Comparison of ENCODE assay signal across 25 cellular contexts in the genomic region with DNA sequence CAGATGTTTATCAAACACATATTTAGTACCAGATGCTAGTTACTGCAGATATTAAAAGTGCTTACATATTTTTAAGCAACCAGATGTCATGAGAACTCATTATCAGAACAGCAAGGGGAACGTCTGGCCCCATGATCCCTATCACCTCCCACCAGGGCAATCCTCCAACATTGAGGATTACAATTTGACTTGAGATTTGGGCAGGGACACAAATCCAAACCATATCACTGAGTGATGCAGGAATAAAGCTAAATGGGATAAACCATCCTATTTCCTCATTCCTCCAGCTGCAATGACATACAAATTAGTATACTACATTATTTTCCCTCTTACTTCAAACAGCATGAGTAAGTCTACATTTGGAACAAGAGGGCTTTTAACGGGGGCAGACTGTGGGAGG. TPM values are rescaled to one million over a fixed set of nuclear protein-coding genes. Genes with fewer than 3 reads are reported as not detected.
"Had no signal": no experiment of that assay in that cellular context is flagged by ENCODE, and none has a peak within 500 bp of the region (broad histone marks: within the 10 kb centered on the region; RNA-seq: fewer than 3 reads in every experiment).

No MANE protein-coding gene starts in this region.

- H3K27me3 ChIP-seq: thyroid gland, vagina had no signal

- H3K27ac ChIP-seq: esophagus squamous epithelium, gastrocnemius medialis, lower lobe of right lung, prostate gland, right atrium auricular region, thyroid gland, vagina had no signal

- H3K9me3 Mint-ChIP-seq: nephron progenitor cell; stimulated activated naive CD8-positive, alpha-beta T cell treated with anti-CD3 and anti-CD28 coated beads, Interleukin-15, amount 100 ng/mL, for 72 hours had no signal

- ATAC-seq: effector memory CD8-positive, alpha-beta T cell; gastrocnemius medialis; left ventricle myocardium superior; lower lobe of right lung; naive thymus-derived CD8-positive, alpha-beta T cell; sciatic nerve; stimulated activated naive CD8-positive, alpha-beta T cell treated with anti-CD3 and anti-CD28 coated beads, Interleukin-15, amount 100 ng/mL, for 72 hours had no signal

- DNase-seq: cortex of kidney; effector memory CD8-positive, alpha-beta T cell; esophagus squamous epithelium; gastrocnemius medialis; head of caudate nucleus; left ventricle myocardium superior; lower lobe of right lung; naive thymus-derived CD8-positive, alpha-beta T cell; nephron progenitor cell; nucleus accumbens; stimulated activated CD4-positive, alpha-beta T cell treated with anti-CD3 and anti-CD28 coated beads, Interleukin-12 subunit alpha, Interleukin-12 subunit beta, amount 100 ng/mL, for 4 hours; stimulated activated CD4-positive, alpha-beta T cell treated with anti-CD3 and anti-CD28 coated beads, Interleukin-1b, Interleukin-23, amount 100 ng/mL, for 48 hours; stimulated activated CD4-positive, alpha-beta T cell treated with anti-CD3 and anti-CD28 coated beads, Interleukin-4, amount 100 ng/mL, for 1 hour; stimulated activated CD8-positive, alpha-beta memory T cell treated with anti-CD3 and anti-CD28 coated beads, Interleukin-4, amount 100 ng/mL, for 48 hours; stimulated activated naive CD4-positive, alpha-beta T cell; stimulated activated naive CD8-positive, alpha-beta T cell treated with anti-CD3 and anti-CD28 coated beads, Interleukin-15, amount 100 ng/mL, for 72 hours; thyroid gland; trophoblast cell had no signal

- H3K4me1 ChIP-seq: prostate gland had no signal

- H3K36me3 Mint-ChIP-seq: naive thymus-derived CD8-positive, alpha-beta T cell had no signal

- H3K27ac Mint-ChIP-seq: effector memory CD8-positive, alpha-beta T cell; naive thymus-derived CD8-positive, alpha-beta T cell; nephron progenitor cell; stimulated activated naive CD8-positive, alpha-beta T cell treated with anti-CD3 and anti-CD28 coated beads, Interleukin-15, amount 100 ng/mL, for 72 hours had no signal

- H3K4me3 Mint-ChIP-seq: effector memory CD8-positive, alpha-beta T cell; naive thymus-derived CD8-positive, alpha-beta T cell; nephron progenitor cell; stimulated activated naive CD8-positive, alpha-beta T cell treated with anti-CD3 and anti-CD28 coated beads, Interleukin-15, amount 100 ng/mL, for 72 hours had no signal

- H3K36me3 ChIP-seq: esophagus squamous epithelium, gastrocnemius medialis, lower lobe of right lung, prostate gland, right atrium auricular region, thyroid gland, vagina had no signal

- H3K4me2 ChIP-seq: smooth muscle cell had no signal

- H3K9me3 ChIP-seq: esophagus squamous epithelium, gastrocnemius medialis, lower lobe of right lung, prostate gland, right atrium auricular region, thyroid gland, vagina had no signal

- H3K4me3 ChIP-seq: esophagus squamous epithelium, gastrocnemius medialis, lower lobe of right lung, prostate gland, right atrium auricular region, smooth muscle cell, thyroid gland, vagina had no signal

RNA-seq across cellular contexts. Expression of a gene that starts 3.1 kb away (rescaled TPM):
- total RNA-seq: glomerular endothelial cell; left ventricle myocardium superior; lower lobe of right lung; naive thymus-derived CD8-positive, alpha-beta T cell; osteocyte; smooth muscle cell had no signal
- polyA plus RNA-seq: naive thymus-derived CD8-positive, alpha-beta T cell; smooth muscle cell had no signal
